ENCODE assay signal across 21 cellular contexts in genomic region chr7:45342236-45342635, GRCh38.
DNase-seq lines count a peak whose midpoint lies in the region; ATAC-seq and FAIRE-seq lines count a peak whose summit lies in the region.
"Had no signal": no experiment of that assay in that cellular context is flagged by ENCODE, and none has a peak within 500 bp of the region (broad histone marks: within the 10 kb centered on the region; RNA-seq: fewer than 3 reads in every experiment).

No MANE protein-coding gene starts in this region.

- FAIRE-seq in A204.1 (lab: Jason Lieb, UNC), result peak; percentile 16
- FAIRE-seq in HTR-8/SVneo (lab: Jason Lieb, UNC), result no peak
- FAIRE-seq: keratinocyte had no signal

- in situ Hi-C loops in SK-MEL-5 (cut with HindIII; ENCODE audit: low pct_unique_long_range_greater_than_20kb, low sequenced_read_pairs), result no loop called here

- DNase-seq in DMS153 treated with DMSO at 0.1 percent for 48 hours (lab: John Stamatoyannopoulos, UW; ENCODE audit: unreplicated experiment) (peak; percentile 37), LoVo (ENCODE audit: low spot score) (peak; percentile 51), SK-MEL-5 (ENCODE audit: low read depth, low spot score) (peak; percentile 58), sciatic nerve (ENCODE audit: low spot score) (no peak), iPS-NIHi7 (ENCODE audit: extremely low spot score) (no peak), HTR-8/SVneo (ENCODE audit: insufficient read length, low spot score) (no peak)
- DNase-seq: activated CD4-positive, CD25-positive, alpha-beta regulatory T cell treated with anti-CD3 and anti-CD28 coated beads, Interleukin-2, amount 50 U/mL, for 72 hours; activated naive CD8-positive, alpha-beta T cell treated with anti-CD3 and anti-CD28 coated beads, Interleukin-2, amount 10 ng/mL, durations not matched to agents 7 days and 5 days; brain microvascular endothelial cell; CD8-positive, alpha-beta T cell; hypothalamus; NCI-H187; NCI-H510A; retina; SK-N-SH; T1000; testis had no signal

- intact Hi-C loops in sciatic nerve (cut with DNase I), result no loop called here

- ATAC-seq in sciatic nerve (no peak), GM18861 (IDR thresholded peaks at IDR 0.05; ENCODE audit: unreplicated experiment) (no peak)
- ATAC-seq: CD8-positive, alpha-beta T cell; HCT116 had no signal

Comparison
In these comparisons a context has a peak if more than half of its experiments do, and no peak if none do; other contexts are left out.
1. DNase-seq: peak in DMS153 treated with DMSO at 0.1 percent for 48 hours (single experiment), LoVo (single experiment) and SK-MEL-5 (single experiment); none in sciatic nerve (single experiment), iPS-NIHi7 (single experiment) and HTR-8/SVneo (single experiment).